In the genomic region with DNA sequence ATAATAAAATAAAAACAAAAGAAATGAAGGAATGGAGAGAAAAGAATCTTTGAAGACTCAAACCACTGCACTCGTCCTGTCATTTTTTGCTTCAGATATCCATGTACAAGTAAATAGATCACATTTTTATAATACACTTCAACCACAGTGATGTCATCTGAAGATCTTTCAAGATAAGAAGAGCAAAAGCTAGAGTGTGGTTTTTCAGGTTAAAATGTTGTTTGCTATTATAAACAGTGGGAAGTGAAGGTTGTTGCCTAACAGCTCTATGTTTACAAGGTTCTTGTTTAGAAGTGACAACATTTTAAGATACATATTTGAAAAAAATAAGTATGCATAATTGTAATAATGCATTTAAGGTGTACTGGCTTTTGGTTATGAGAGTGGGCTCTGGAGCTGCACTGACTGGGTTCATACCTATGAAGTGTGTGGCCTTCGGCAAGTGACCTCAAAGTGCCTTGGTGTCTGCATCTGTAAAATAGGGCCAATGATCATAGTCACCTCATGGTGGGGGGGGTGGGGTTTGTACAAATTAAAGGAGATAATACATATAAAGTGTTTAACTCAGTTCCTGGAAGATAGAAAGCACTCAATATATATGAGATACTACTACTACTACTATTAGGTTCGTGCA, we compare ENCODE assay signal across 15 cellular contexts. TPM values are rescaled to one million over a fixed set of nuclear protein-coding genes. Genes with fewer than 3 reads are reported as not detected.
A peak's percentile ranks its signal among the peaks of the same experiment; 100 is the strongest.
DNase-seq lines count a peak whose midpoint lies in the region; ATAC-seq and TF ChIP-seq lines count a peak whose summit lies in the region.
"Had no signal": no experiment of that assay in that cellular context is flagged by ENCODE, and none has a peak within 500 bp of the region (broad histone marks: within the 10 kb centered on the region; RNA-seq: fewer than 3 reads in every experiment).

No MANE protein-coding gene starts in this region.

- H3K36me3 Mint-ChIP-seq in effector memory CD8-positive, alpha-beta T cell (ENCODE audit: insufficient read depth), result peaks cover 16% of the 10 kb centered on the region

- H3K9me3 Mint-ChIP-seq in effector memory CD8-positive, alpha-beta T cell, result no peaks in the 10 kb centered on the region
- H3K9me3 Mint-ChIP-seq: activated B cell treated with CpG ODN at 0.5 μM for 24 hours had no signal

- H3K27me3 Mint-ChIP-seq in effector memory CD8-positive, alpha-beta T cell, result no peaks in the 10 kb centered on the region
- H3K27me3 Mint-ChIP-seq: activated B cell treated with CpG ODN at 0.5 μM for 24 hours had no signal

- H3K27me3 ChIP-seq in GM06990 (replicated peaks; ENCODE audit: control insufficient read depth, insufficient read depth, low read length), result no peaks in the 10 kb centered on the region
- H3K27me3 ChIP-seq: ascending aorta, BE2C had no signal

- no peak for TF ChIP-seq CTCF in GM06990 (IDR thresholded peaks at IDR 0.05; ENCODE audit: insufficient read depth, low read length, poor library complexity, severe bottlenecking)

- DNase-seq in A172 (ENCODE audit: low spot score), result peak; percentile 14
- DNase-seq in GM06990 (ENCODE audit: extremely low read depth, insufficient read length), result peak; percentile 30
- peak; percentile 23 for DNase-seq in T-helper 22 cell (ENCODE audit: low read depth)
- DNase-seq in effector memory CD8-positive, alpha-beta T cell, result peak; percentile 38 to 46 (median 38)
- DNase-seq in kidney glomerular epithelial cell (lab: John Stamatoyannopoulos, UW), result no peak
- DNase-seq in T1000 (lab: John Stamatoyannopoulos, UW), result no peak
- no peak for DNase-seq in NOMO-1 treated with dmso at 0.1 percent for 144 hours (lab: John Stamatoyannopoulos, UW; ENCODE audit: unreplicated experiment)
- DNase-seq: activated B cell treated with CpG ODN at 0.5 μM for 24 hours; BE2C; left colon; NCI-H1105 treated with DMSO at 0.1 percent for 48 hours; NCI-H446; stimulated activated CD4-positive, alpha-beta T cell treated with anti-CD3 and anti-CD28 coated beads, Interleukin-12 subunit alpha, Interleukin-12 subunit beta, amount 100 ng/mL, for 4 hours had no signal

- peaks cover 22 to 31% of the 10 kb centered on the region in 2 donors for H3K4me1 Mint-ChIP-seq in effector memory CD8-positive, alpha-beta T cell (ENCODE audit: low read depth in 2 of 2)
- H3K4me1 Mint-ChIP-seq: activated B cell treated with CpG ODN at 0.5 μM for 24 hours had no signal

- peak; percentile 85 for ATAC-seq in effector memory CD8-positive, alpha-beta T cell (replicated peaks)
- no peak for ATAC-seq in HG03039 (IDR thresholded peaks at IDR 0.05; ENCODE audit: unreplicated experiment)
- ATAC-seq: left colon had no signal

- H3K4me3 ChIP-seq in GM06990 (replicated peaks; ENCODE audit: low read depth, low read length), result no peak overlapping the region
- H3K4me3 ChIP-seq: ascending aorta had no signal

- H3K36me3 ChIP-seq in GM06990 (ENCODE audit: control insufficient read depth, insufficient read depth, low read length), result no peaks in the 10 kb centered on the region
- H3K36me3 ChIP-seq: ascending aorta, BE2C had no signal

- H3K4me3 Mint-ChIP-seq in effector memory CD8-positive, alpha-beta T cell, result peak overlapping the region; percentile 66 to 73
- H3K4me3 Mint-ChIP-seq: activated B cell treated with CpG ODN at 0.5 μM for 24 hours had no signal

- peak overlapping the region; percentile 96 to 98 for H3K27ac Mint-ChIP-seq in effector memory CD8-positive, alpha-beta T cell
- H3K27ac Mint-ChIP-seq: activated B cell treated with CpG ODN at 0.5 μM for 24 hours had no signal

RNA-seq across cellular contexts. Expression of a gene that starts 45.5 kb away (rescaled TPM):
- total RNA-seq in A172 (2014; rRNA removed; shearing (Covaris generic)), result 114 and 160 TPM in 2 replicates

Comparison
In these comparisons a context has a peak if more than half of its experiments do, and no peak if none do; other contexts are left out.
1. DNase-seq: peak in A172 (single experiment), GM06990 (single experiment), T-helper 22 cell (single experiment) and effector memory CD8-positive, alpha-beta T cell (3 of 3); none in kidney glomerular epithelial cell (single experiment), T1000 (single experiment) and NOMO-1 treated with dmso at 0.1 percent for 144 hours (single experiment).